8 cellular contexts compared by ENCODE assay signal in the genomic region with DNA sequence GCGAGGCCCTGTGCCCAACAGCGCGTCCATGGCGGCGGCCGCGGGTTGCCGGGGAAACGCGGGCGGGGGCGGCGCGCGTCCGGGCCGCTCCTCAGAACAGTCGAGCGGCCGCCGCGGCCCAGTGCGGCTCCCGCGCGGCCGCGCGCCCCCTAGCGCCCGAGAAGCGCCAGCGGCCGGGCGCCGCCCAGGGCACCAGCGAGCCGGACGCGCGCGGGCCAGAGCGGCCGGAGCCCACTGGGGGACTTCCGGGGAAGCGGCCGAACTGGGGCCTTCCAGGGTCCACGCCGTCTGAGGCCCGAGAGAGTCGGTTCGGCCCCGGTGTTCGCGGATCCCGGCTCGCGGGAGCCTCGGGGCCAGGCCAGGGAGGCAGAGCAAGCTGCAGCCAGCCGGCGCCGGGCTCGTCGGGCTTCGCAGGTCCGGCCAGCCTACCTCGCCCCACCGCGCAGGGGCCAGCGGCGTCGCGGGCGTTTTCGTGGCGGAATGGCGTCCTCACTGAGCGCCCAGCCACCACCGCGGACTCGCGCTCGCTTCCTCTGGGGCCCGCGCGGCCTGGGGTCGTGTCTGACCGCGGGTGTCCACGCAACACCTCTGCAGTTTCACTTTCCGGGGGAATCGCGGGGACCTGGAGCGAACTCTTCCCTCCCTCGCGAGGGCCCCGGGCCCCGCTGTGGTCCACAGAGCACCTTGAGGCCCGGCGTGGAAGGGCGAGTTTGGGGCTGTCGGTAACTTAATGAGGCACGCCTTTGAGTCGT. TPM values are rescaled to one million over a fixed set of nuclear protein-coding genes. Genes with fewer than 3 reads are reported as not detected.
DNase-seq lines count a peak whose midpoint lies in the region; ATAC-seq, FAIRE-seq and TF ChIP-seq lines count a peak whose summit lies in the region.

TSS of gene DENND6B (minus strand) at position 54 of the 752 bp plus-strand sequence. CDS start at position 30, 24 bp downstream.

- peaks cover 13% of the 10 kb centered on the region for H3K27me3 Mint-ChIP-seq in activated naive CD8-positive, alpha-beta T cell treated with anti-CD3 and anti-CD28 coated beads for 36 hours

- H3K4me3 ChIP-seq in KMS-11 (IDR thresholded peaks at IDR 0.05; ENCODE audit: insufficient read depth, low read depth, low read length): no peak within 1 kb of the TSS
- H3K4me3 ChIP-seq in SK-N-SH (ENCODE audit: low read depth in 2 of 2, low read length in 1 of 2): peak within 1 kb of the TSS; percentile 59 to 75
- peak within 1 kb of the TSS; percentile 61 to 87 (median 78) for H3K4me3 ChIP-seq in pancreas
- H3K4me3 ChIP-seq in upper lobe of left lung: peak within 1 kb of the TSS; percentile 51 to 95 (median 76)

- no peaks in the 10 kb centered on the region for H3K9me2 ChIP-seq in SK-N-SH

- H3K79me2 ChIP-seq in KMS-11 (ENCODE audit: insufficient read depth, low read depth) (no peaks in the 10 kb centered on the region), SK-N-SH (ENCODE audit: insufficient read depth) (peaks cover 12% of the 10 kb centered on the region)

- POLR2A ChIA-PET in SK-N-SH (lab: Yijun Ruan, JAX): interaction anchor here (0.8 to 2.1 kb wide), 3 partner anchors 15 to 75 kb away, joined by 4 to 5 read pairs (median 5); partner anchors contain the start of gene PLXNB2

- peak; percentile 50; the same call in 1 of the 2 replicates for TF ChIP-seq RAD21 in SK-N-SH (IDR thresholded peaks at IDR 0.05; ENCODE audit: low read length)

- peak within 1 kb of the TSS; percentile 80 for H3K4me3 Mint-ChIP-seq in activated naive CD8-positive, alpha-beta T cell treated with anti-CD3 and anti-CD28 coated beads for 36 hours

- peaks cover 6% of the 10 kb centered on the region for H3K4me1 ChIP-seq in KMS-11 (ENCODE audit: low read depth, poor library complexity, severe bottlenecking)
- H3K4me1 ChIP-seq in SK-N-SH (ENCODE audit: control insufficient read depth in 1 of 2, insufficient read depth in 2 of 2, low read depth in 1 of 2, low read length in 1 of 2): peaks cover 6 to 12% of the 10 kb centered on the region in 2 experiments; a peak in 2 of 4 replicates
- H3K4me1 ChIP-seq in pancreas: peaks cover 4 to 11% (median 9%) of the 10 kb centered on the region in 3 donors
- H3K4me1 ChIP-seq in upper lobe of left lung: peaks cover 12 to 20% (median 18%) of the 10 kb centered on the region in 4 donors

- H3K36me3 ChIP-seq in KMS-11 (ENCODE audit: insufficient read depth) (no peaks in the 10 kb centered on the region), SK-N-SH (replicated peaks in 1 of 2; ENCODE audit: control insufficient read depth in 1 of 2, insufficient read depth in 2 of 2, low read length in 1 of 2) (no peaks in the 10 kb centered on the region), pancreas (no peaks in the 10 kb centered on the region), upper lobe of left lung (no peaks in the 10 kb centered on the region)

- WGBS in SK-N-SH (ENCODE audit: low lambda C conversion rate): 21% methylated on average over 36 of the region's 104 CpGs
- 1 to 2% methylated on average over 70 to 104 of the region's 104 CpGs for WGBS in pancreas, 2 donors
- WGBS in upper lobe of left lung, 2 donors: 2% methylated on average over 51 of the region's 104 CpGs; no CpG with 5 or more reads in 1 of the 2 donors

- H3F3A ChIP-seq in SK-N-SH (replicated peaks; ENCODE audit: insufficient read depth): peaks cover 22% of the 10 kb centered on the region

- H3K9me3 ChIP-seq in SK-N-SH: no peaks in the 10 kb centered on the region
- no peaks in the 10 kb centered on the region for H3K9me3 ChIP-seq in pancreas
- no peaks in the 10 kb centered on the region for H3K9me3 ChIP-seq in upper lobe of left lung

- H2AFZ ChIP-seq in KMS-11 (ENCODE audit: low read depth) (peak within 1 kb of the TSS; percentile 57), SK-N-SH (ENCODE audit: low read depth) (peak within 1 kb of the TSS; percentile 72)

- peak within 1 kb of the TSS; percentile 63 for H3K4me2 ChIP-seq in KMS-11
- peak within 1 kb of the TSS; percentile 93 for H3K4me2 ChIP-seq in SK-N-SH

- TF ChIP-seq POLR2A in upper lobe of left lung (IDR thresholded peaks at IDR 0.05): peak in 2 of 4 donors; percentile 80 to 84

- no peaks in the 10 kb centered on the region for H3K9me3 Mint-ChIP-seq in activated naive CD8-positive, alpha-beta T cell treated with anti-CD3 and anti-CD28 coated beads for 36 hours

- H3K36me3 Mint-ChIP-seq in activated naive CD8-positive, alpha-beta T cell treated with anti-CD3 and anti-CD28 coated beads for 36 hours: no peaks in the 10 kb centered on the region

- DNase-seq in DMS53 (lab: John Stamatoyannopoulos, UW) (peak; percentile 87), SK-N-SH (peak; percentile 97), Right ventricle myocardium superior (peak; percentile 92), pancreas (peak; percentile 71 to 94 (median 86)), upper lobe of left lung (peak; percentile 87 to 98)
- DNase-seq in activated naive CD8-positive, alpha-beta T cell treated with anti-CD3 and anti-CD28 coated beads for 36 hours: peak; percentile 81

- no peaks in the 10 kb centered on the region for H3K27me3 ChIP-seq in KMS-11 (ENCODE audit: insufficient read depth, low read depth)
- H3K27me3 ChIP-seq in SK-N-SH (ENCODE audit: insufficient read depth): no peaks in the 10 kb centered on the region
- H3K27me3 ChIP-seq in pancreas: no peaks in the 10 kb centered on the region
- H3K27me3 ChIP-seq in upper lobe of left lung: no peaks in the 10 kb centered on the region

- TF ChIP-seq CTCF in KMS-11 (conservative IDR thresholded peaks at IDR 0.05; ENCODE audit: low read depth, low read length) (no peak), SK-N-SH (IDR thresholded peaks at IDR 0.05) (peak; percentile 25; the same call in 1 of the 2 replicates), pancreas (IDR thresholded peaks at IDR 0.05) (peak in 3 of 4 donors; percentile 17 to 40 (median 35)), upper lobe of left lung (IDR thresholded peaks at IDR 0.05) (peak; percentile 89 to 99 (median 99))

- H3K9ac ChIP-seq in KMS-11: peak within 1 kb of the TSS; percentile 74
- peak within 1 kb of the TSS; percentile 90 for H3K9ac ChIP-seq in SK-N-SH

- 0 out of 4 replicates have a peak, but pooled peaks of 1 of the 2 experiments have one; percentile 6 for TF ChIP-seq EP300 in SK-N-SH (IDR thresholded peaks at IDR 0.05; ENCODE audit: borderline replicate concordance in 1 of 2, low read depth in 1 of 2, low read length in 1 of 2)
- TF ChIP-seq EP300 in upper lobe of left lung (IDR thresholded peaks at IDR 0.05): no peak

- FAIRE-seq in pancreas (lab: Jason Lieb, UNC): no peak

- peak; percentile 58 for ATAC-seq in GM21528 (IDR thresholded peaks at IDR 0.05; ENCODE audit: low FRiP score, unreplicated experiment)
- peak; percentile 98 for ATAC-seq in Right ventricle myocardium superior (ENCODE audit: poor library complexity)
- ATAC-seq in pancreas: peak; percentile 89 to 95 (median 92)
- ATAC-seq in upper lobe of left lung (ENCODE audit: low FRiP score in 2 of 2): peak; percentile 90 to 98

- H3K4me1 Mint-ChIP-seq in activated naive CD8-positive, alpha-beta T cell treated with anti-CD3 and anti-CD28 coated beads for 36 hours: peaks cover 7% of the 10 kb centered on the region

- H3K27ac ChIP-seq in KMS-11 (peak within 1 kb of the TSS; percentile 48), SK-N-SH (ENCODE audit: low read depth in 2 of 2, low read length in 1 of 2) (peak within 1 kb of the TSS; percentile 62 to 78), pancreas (peak within 1 kb of the TSS; percentile 89 to 95 (median 92)), upper lobe of left lung (peak within 1 kb of the TSS; percentile 93 to 95 (median 94))

- H4K20me1 ChIP-seq in KMS-11 (ENCODE audit: insufficient read depth): no peaks in the 10 kb centered on the region
- no peaks in the 10 kb centered on the region for H4K20me1 ChIP-seq in SK-N-SH (ENCODE audit: insufficient read depth)

- intact Hi-C loops in Right ventricle myocardium superior (cut with DNase I): loop anchor here (5.0 kb wide), 2 partner anchors 50 to 75 kb away; partner anchors contain the start of gene HDAC10
- intact Hi-C loops in pancreas (cut with DNase I): loop anchor here in 1 of 3 donors (10.0 kb wide), 1 partner anchor 52 kb away; the partner anchor contains the start of gene MAPK11

- peak within 1 kb of the TSS; percentile 72 for H3K27ac Mint-ChIP-seq in activated naive CD8-positive, alpha-beta T cell treated with anti-CD3 and anti-CD28 coated beads for 36 hours

- CTCF ChIA-PET in SK-N-SH (lab: Yijun Ruan, JAX): interaction anchor here (0.6 to 8.0 kb wide), 23 partner anchors 11 to 294 kb away, joined by 3 to 101 read pairs (median 4); partner anchors contain the start of genes HDAC10, MAPK12, PLXNB2 and TUBGCP6

TF ChIP-seq in SK-N-SH, 30 proteins besides CTCF, POLR2A, EP300 and RAD21 (continues in another document):
- TF ChIP-seq CHD2 (IDR thresholded peaks at IDR 0.05; ENCODE audit: low read length, partially characterized antibody) (no peak), USF2 (IDR thresholded peaks at IDR 0.05; ENCODE audit: borderline replicate concordance, low read depth, low read length) (no peak), EZH2phosphoT487 (IDR thresholded peaks at IDR 0.05; ENCODE audit: borderline replicate concordance, low read depth) (no peak), RFX5 (IDR thresholded peaks at IDR 0.05; ENCODE audit: low read length) (no peak), MAX (IDR thresholded peaks at IDR 0.05; ENCODE audit: low read depth) (peak; percentile 66), RCOR1 (IDR thresholded peaks at IDR 0.05; ENCODE audit: low read length) (0 out of 2 replicates have a peak, but pooled peaks have one; percentile 19), POLR2AphosphoS5 (IDR thresholded peaks at IDR 0.05; ENCODE audit: low read depth, low read length) (peak; percentile 69), ELF1 (IDR thresholded peaks at IDR 0.05) (peak; percentile 80)

RNA-seq across cellular contexts. Expression of gene DENND6B, which starts in this region (rescaled TPM):
- polyA plus RNA-seq in SK-N-SH (2012; rRNA removed) (5.6 and 5.8 TPM in 2 replicates), pancreas (10 to 100 TPM; 20.9 to 25.3 TPM)
- polyA plus RNA-seq in SK-N-SH (2012; cell fraction: cytosol; rRNA removed): 1.2 and 2.3 TPM in 2 replicates
- 27.5 and 30.6 TPM in 2 replicates for polyA plus RNA-seq in SK-N-SH (2012; cell fraction: nucleus; rRNA removed)
- total RNA-seq in activated naive CD8-positive, alpha-beta T cell treated with anti-CD3 and anti-CD28 coated beads for 36 hours: 1 to 10 TPM; 4.2 to 4.7 TPM
- total RNA-seq in Right ventricle myocardium superior (1.1 TPM), pancreas (1 to 10 TPM; 4.3 to 9.5 (median 5.4) TPM), upper lobe of left lung (10 to 100 TPM in 5 of 6 donors, 1 to 10 TPM in 1; 9.5 to 24.1 (median 12.7) TPM)
